In genomic region chr9:129930743-129931142, GRCh38 we compare ENCODE assay signal across 18 cellular contexts.
DNase-seq lines count a peak whose midpoint lies in the region; ATAC-seq and TF ChIP-seq lines count a peak whose summit lies in the region.
"Had no signal": no experiment of that assay in that cellular context is flagged by ENCODE, and none has a peak within 500 bp of the region (broad histone marks: within the 10 kb centered on the region; RNA-seq: fewer than 3 reads in every experiment).

No MANE protein-coding gene starts in this region.

- CTCF ChIA-PET in CD8-positive, alpha-beta T cell (lab: Charles Lee), result interaction anchor here (1.0 kb wide), 1 partner anchor 37 kb away, joined by 4 read pairs; no protein-coding TSS in a partner anchor

- intact Hi-C loops in CD8-positive, alpha-beta T cell (cut with DNase I, micrococcal nuclease), result no loop called here

- no peak overlapping the region for H3K4me3 Mint-ChIP-seq in CD8-positive, alpha-beta T cell
- H3K4me3 Mint-ChIP-seq in T-helper 1 cell treated with Interleukin-12 subunit alpha and Interleukin-12 subunit beta and Interleukin-4 antibody, amounts not matched to agents 30 μg/mL and 1 μg/mL, for 36 hours, result peak overlapping the region; percentile 44
- no peak overlapping the region for H3K4me3 Mint-ChIP-seq in chondrocyte (ENCODE audit: unreplicated experiment)

- H3K27me3 ChIP-seq in CD8-positive, alpha-beta T cell (ENCODE audit: insufficient read depth, low read length), result no peaks in the 10 kb centered on the region
- H3K27me3 ChIP-seq in rectal smooth muscle tissue (ENCODE audit: control insufficient read depth, insufficient read depth, low read length) (no peaks in the 10 kb centered on the region), hepatocyte (no peaks in the 10 kb centered on the region)
- H3K27me3 ChIP-seq: BLaER1 had no signal

- DNase-seq in CD8-positive, alpha-beta T cell, result no peak
- DNase-seq in chondrocyte (ENCODE audit: low spot score) (no peak), hepatocyte (ENCODE audit: low spot score) (no peak), activated gamma-delta T cell (lab: John Stamatoyannopoulos, UW) (no peak)
- DNase-seq in stimulated activated CD4-positive, alpha-beta T cell treated with anti-CD3 and anti-CD28 coated beads, Interleukin-15, amount 100 ng/mL, for 24 hours, result no peak
- DNase-seq: effector CD4-positive, alpha-beta T cell; EL; foreskin melanocyte; NCI-H1694; NCI-H69; RPMI8226; stimulated activated CD4-positive, alpha-beta T cell treated with anti-CD3 and anti-CD28 coated beads, Interleukin-1b, Interleukin-23, amount 100 ng/mL, for 48 hours; T1000 had no signal

- TF ChIP-seq CTCF in CD8-positive, alpha-beta T cell (IDR thresholded peaks at IDR 0.05), result no peak
- TF ChIP-seq CTCF in chondrocyte (IDR thresholded peaks at IDR 0.05) (no peak), hepatocyte (IDR thresholded peaks at IDR 0.05; ENCODE audit: poor library complexity) (no peak)

- H3K4me1 Mint-ChIP-seq in CD8-positive, alpha-beta T cell (ENCODE audit: low read depth), result peaks cover 53% of the 10 kb centered on the region
- H3K4me1 Mint-ChIP-seq in T-helper 1 cell treated with Interleukin-12 subunit alpha and Interleukin-12 subunit beta and Interleukin-4 antibody, amounts not matched to agents 30 μg/mL and 1 μg/mL, for 36 hours (ENCODE audit: low read depth), result peaks cover 45% of the 10 kb centered on the region
- peaks cover 35% of the 10 kb centered on the region for H3K4me1 Mint-ChIP-seq in chondrocyte (ENCODE audit: low read depth)

- no peak for ATAC-seq in CD8-positive, alpha-beta T cell
- no peak for ATAC-seq in HG03378 (IDR thresholded peaks at IDR 0.05; ENCODE audit: unreplicated experiment)

- 94% methylated on average over 2 of the region's 2 CpGs for WGBS in hepatocyte (ENCODE audit: low lambda C conversion rate, missing lambda C conversion rate)

- H3K4me2 ChIP-seq in hepatocyte, result no peak overlapping the region
- H3K4me2 ChIP-seq: BLaER1, KMS-11 had no signal

- no peaks in the 10 kb centered on the region for H3K79me2 ChIP-seq in hepatocyte

- H3K4me1 ChIP-seq in CD8-positive, alpha-beta T cell (ENCODE audit: insufficient read depth, low read length), result peaks cover 28% of the 10 kb centered on the region
- peaks cover 21% of the 10 kb centered on the region for H3K4me1 ChIP-seq in rectal smooth muscle tissue (ENCODE audit: control insufficient read depth, insufficient read depth, low read length)
- peaks cover 11% of the 10 kb centered on the region for H3K4me1 ChIP-seq in hepatocyte (ENCODE audit: insufficient read depth)

- H3K9ac ChIP-seq in rectal smooth muscle tissue (ENCODE audit: low read length), result no peak overlapping the region
- H3K9ac ChIP-seq: BLaER1, KMS-11 had no signal

- no peaks in the 10 kb centered on the region for H3K27me3 Mint-ChIP-seq in CD8-positive, alpha-beta T cell (ENCODE audit: low read depth)
- H3K27me3 Mint-ChIP-seq in T-helper 1 cell treated with Interleukin-12 subunit alpha and Interleukin-12 subunit beta and Interleukin-4 antibody, amounts not matched to agents 30 μg/mL and 1 μg/mL, for 36 hours (ENCODE audit: low read depth), result no peaks in the 10 kb centered on the region
- no peaks in the 10 kb centered on the region for H3K27me3 Mint-ChIP-seq in chondrocyte (ENCODE audit: low read depth)

- peak overlapping the region; percentile 14 for H3K27ac ChIP-seq in CD8-positive, alpha-beta T cell (ENCODE audit: low read depth, low read length)
- H3K27ac ChIP-seq in rectal smooth muscle tissue (ENCODE audit: low read depth, low read length), result peak overlapping the region; percentile 51
- H3K27ac ChIP-seq in hepatocyte, result no peak overlapping the region
- H3K27ac ChIP-seq: BLaER1, KMS-11 had no signal

- POLR2A ChIA-PET in CD8-positive, alpha-beta T cell (lab: Charles Lee), result no interaction called here

- H3K9me2 ChIP-seq in hepatocyte (replicated peaks; ENCODE audit: insufficient read depth), result no peaks in the 10 kb centered on the region

- peaks cover 59% of the 10 kb centered on the region for H3K36me3 Mint-ChIP-seq in CD8-positive, alpha-beta T cell
- peaks cover 31% of the 10 kb centered on the region for H3K36me3 Mint-ChIP-seq in T-helper 1 cell treated with Interleukin-12 subunit alpha and Interleukin-12 subunit beta and Interleukin-4 antibody, amounts not matched to agents 30 μg/mL and 1 μg/mL, for 36 hours (ENCODE audit: low read depth)
- H3K36me3 Mint-ChIP-seq in chondrocyte (ENCODE audit: low read depth), result peaks cover 10% of the 10 kb centered on the region

- peaks cover 28% of the 10 kb centered on the region for H3K36me3 ChIP-seq in CD8-positive, alpha-beta T cell (ENCODE audit: insufficient read depth, low read length)
- H3K36me3 ChIP-seq in rectal smooth muscle tissue (ENCODE audit: control insufficient read depth, insufficient read depth, low read length) (peaks cover 6% of the 10 kb centered on the region), hepatocyte (replicated peaks; ENCODE audit: insufficient read depth, low read depth) (peaks cover 2% of the 10 kb centered on the region)

- H2AFZ ChIP-seq in hepatocyte, result no peak overlapping the region

- H4K20me1 ChIP-seq in hepatocyte (ENCODE audit: insufficient read depth, poor library complexity, severe bottlenecking), result no peaks in the 10 kb centered on the region
- H4K20me1 ChIP-seq: BLaER1 had no signal

- H3K4me3 ChIP-seq in CD8-positive, alpha-beta T cell (ENCODE audit: low read depth, low read length), result no peak overlapping the region
- H3K4me3 ChIP-seq in rectal smooth muscle tissue (ENCODE audit: low read length) (no peak overlapping the region), hepatocyte (no peak overlapping the region)
- H3K4me3 ChIP-seq: BLaER1 had no signal

- no peaks in the 10 kb centered on the region for H3K9me3 Mint-ChIP-seq in CD8-positive, alpha-beta T cell
- H3K9me3 Mint-ChIP-seq in T-helper 1 cell treated with Interleukin-12 subunit alpha and Interleukin-12 subunit beta and Interleukin-4 antibody, amounts not matched to agents 30 μg/mL and 1 μg/mL, for 36 hours, result no peaks in the 10 kb centered on the region
- H3K9me3 Mint-ChIP-seq in chondrocyte (ENCODE audit: low read depth), result no peaks in the 10 kb centered on the region

- peak overlapping the region; percentile 81 for H3K27ac Mint-ChIP-seq in CD8-positive, alpha-beta T cell
- H3K27ac Mint-ChIP-seq in T-helper 1 cell treated with Interleukin-12 subunit alpha and Interleukin-12 subunit beta and Interleukin-4 antibody, amounts not matched to agents 30 μg/mL and 1 μg/mL, for 36 hours, result peak overlapping the region; percentile 84
- H3K27ac Mint-ChIP-seq in chondrocyte (ENCODE audit: unreplicated experiment), result peak overlapping the region; percentile 22

- no peaks in the 10 kb centered on the region for H3K9me3 ChIP-seq in CD8-positive, alpha-beta T cell (ENCODE audit: low read length)
- no peaks in the 10 kb centered on the region for H3K9me3 ChIP-seq in hepatocyte (ENCODE audit: low read depth)
- H3K9me3 ChIP-seq: BLaER1 had no signal

Comparison
In these comparisons a context has a peak if more than half of its experiments do, and no peak if none do; other contexts are left out.
1. H3K27ac Mint-ChIP-seq: peak in every context shown above with its lines; median percentile 84 in T-helper 1 cell treated with Interleukin-12 subunit alpha and Interleukin-12 subunit beta and Interleukin-4 antibody, amounts not matched to agents 30 μg/mL and 1 μg/mL, for 36 hours; 81 in CD8-positive, alpha-beta T cell; 22 in chondrocyte.